8 cellular contexts compared by ENCODE assay signal in genomic region chr16:56608043-56608875, GRCh38. TPM values are rescaled to one million over a fixed set of nuclear protein-coding genes. Genes with fewer than 3 reads are reported as not detected.
A peak's percentile ranks its signal among the peaks of the same experiment; 100 is the strongest.
DNase-seq lines count a peak whose midpoint lies in the region; ATAC-seq and TF ChIP-seq lines count a peak whose summit lies in the region.

Gene MT2A (plus strand): TSS chr16:56608584. CDS start chr16:56608656, 72 bp downstream.

- no peaks in the 10 kb centered on the region for H3K36me3 ChIP-seq in BLaER1

- no peaks in the 10 kb centered on the region for H3K27me3 Mint-ChIP-seq in activated CD4-positive, alpha-beta T cell treated with anti-CD3 and anti-CD28 coated beads, Interleukin-2, amount 10 ng/mL, durations not matched to agents 7 days and 5 days

- H3K4me3 Mint-ChIP-seq in activated CD4-positive, alpha-beta T cell treated with anti-CD3 and anti-CD28 coated beads, Interleukin-2, amount 10 ng/mL, durations not matched to agents 7 days and 5 days: peak within 1 kb of the TSS; percentile 92

- ATAC-seq in HG03457 (IDR thresholded peaks at IDR 0.05; ENCODE audit: unreplicated experiment): peak; percentile 66
- peak; percentile 65 for ATAC-seq in left lobe of liver

- peak; percentile 85 for DNase-seq in GM19240 (ENCODE audit: insufficient read length, low spot score)
- peak; percentile 94 to 95 for DNase-seq in NCI-H524 (lab: John Stamatoyannopoulos, UW)
- DNase-seq in activated CD4-positive, alpha-beta T cell treated with anti-CD3 and anti-CD28 coated beads, Interleukin-2, amount 10 ng/mL, durations not matched to agents 7 days and 5 days: peak; percentile 93
- DNase-seq in coronary artery (ENCODE audit: low spot score): peak; percentile 97
- peak; percentile 98 for DNase-seq in left lobe of liver (ENCODE audit: low spot score)
- peak; percentile 83 for DNase-seq in stimulated activated CD4-positive, alpha-beta T cell treated with anti-CD3 and anti-CD28 coated beads, Interleukin-2, amount 100 ng/mL, for 4 hours (ENCODE audit: low read depth)

- peak within 1 kb of the TSS; percentile 62 for H3K9ac ChIP-seq in BLaER1

- H3K4me3 ChIP-seq in BLaER1 (peak within 1 kb of the TSS; percentile 70), coronary artery (peak within 1 kb of the TSS; percentile 82)

- no peaks in the 10 kb centered on the region for H3K9me3 Mint-ChIP-seq in activated CD4-positive, alpha-beta T cell treated with anti-CD3 and anti-CD28 coated beads, Interleukin-2, amount 10 ng/mL, durations not matched to agents 7 days and 5 days

- H3K4me1 Mint-ChIP-seq in activated CD4-positive, alpha-beta T cell treated with anti-CD3 and anti-CD28 coated beads, Interleukin-2, amount 10 ng/mL, durations not matched to agents 7 days and 5 days: peaks cover 49% of the 10 kb centered on the region

- peak within 1 kb of the TSS; percentile 38; the same call in 1 of the 2 replicates for H3K27ac ChIP-seq in BLaER1
- peak within 1 kb of the TSS; percentile 91 to 93 for H3K27ac ChIP-seq in coronary artery

- peaks cover 3% of the 10 kb centered on the region for H3K36me3 Mint-ChIP-seq in activated CD4-positive, alpha-beta T cell treated with anti-CD3 and anti-CD28 coated beads, Interleukin-2, amount 10 ng/mL, durations not matched to agents 7 days and 5 days (ENCODE audit: low read depth)

- H3K27me3 ChIP-seq in BLaER1: no peaks in the 10 kb centered on the region

- peak within 1 kb of the TSS; percentile 100 for H3K4me2 ChIP-seq in BLaER1

- POLR2A ChIA-PET in activated CD4-positive, alpha-beta T cell treated with anti-CD3 and anti-CD28 coated beads, Interleukin-2, amount 10 ng/mL, durations not matched to agents 7 days and 5 days (lab: Charles Lee): interaction anchor here (1.0 kb wide), 1 partner anchor 18 kb away, joined by 3 read pairs; the partner anchor contains the start of gene MT1E

- no peaks in the 10 kb centered on the region for H4K20me1 ChIP-seq in BLaER1

- peaks cover 47% of the 10 kb centered on the region for H3K4me1 ChIP-seq in BLaER1

- peak within 1 kb of the TSS; percentile 96 for H3K27ac Mint-ChIP-seq in activated CD4-positive, alpha-beta T cell treated with anti-CD3 and anti-CD28 coated beads, Interleukin-2, amount 10 ng/mL, durations not matched to agents 7 days and 5 days

- CTCF ChIA-PET in activated CD4-positive, alpha-beta T cell treated with anti-CD3 and anti-CD28 coated beads, Interleukin-2, amount 10 ng/mL, durations not matched to agents 7 days and 5 days (lab: Charles Lee): interaction anchor here (0.7 to 1.7 kb wide), 6 partner anchors 10 to 93 kb away, joined by 3 to 6 read pairs (median 3); no protein-coding TSS in a partner anchor

- TF ChIP-seq CTCF in coronary artery (IDR thresholded peaks at IDR 0.05): no peak

- no peaks in the 10 kb centered on the region for H3K9me3 ChIP-seq in BLaER1

RNA-seq across cellular contexts. Expression of gene MT2A, which starts in this region (rescaled TPM):
- total RNA-seq in activated CD4-positive, alpha-beta T cell treated with anti-CD3 and anti-CD28 coated beads, Interleukin-2, amount 10 ng/mL, durations not matched to agents 7 days and 5 days: 100 to 1,000 TPM; 146 to 268 TPM
- 3,908 TPM for total RNA-seq in left lobe of liver

Comparison
In these comparisons a context has a peak if more than half of its experiments do, and no peak if none do; other contexts are left out.
1. Peak in every context shown above with its lines: DNase-seq, ATAC-seq, H3K4me3 ChIP-seq and H3K27ac ChIP-seq.
2. RNA of gene MT2A (total RNA-seq): 3,908 TPM in left lobe of liver (single experiment); 146 to 268 TPM in activated CD4-positive, alpha-beta T cell treated with anti-CD3 and anti-CD28 coated beads, Interleukin-2, amount 10 ng/mL, durations not matched to agents 7 days and 5 days; every median in the first group is over 10 times any median in the second.